8 cellular contexts compared by ENCODE assay signal in the genomic region with DNA sequence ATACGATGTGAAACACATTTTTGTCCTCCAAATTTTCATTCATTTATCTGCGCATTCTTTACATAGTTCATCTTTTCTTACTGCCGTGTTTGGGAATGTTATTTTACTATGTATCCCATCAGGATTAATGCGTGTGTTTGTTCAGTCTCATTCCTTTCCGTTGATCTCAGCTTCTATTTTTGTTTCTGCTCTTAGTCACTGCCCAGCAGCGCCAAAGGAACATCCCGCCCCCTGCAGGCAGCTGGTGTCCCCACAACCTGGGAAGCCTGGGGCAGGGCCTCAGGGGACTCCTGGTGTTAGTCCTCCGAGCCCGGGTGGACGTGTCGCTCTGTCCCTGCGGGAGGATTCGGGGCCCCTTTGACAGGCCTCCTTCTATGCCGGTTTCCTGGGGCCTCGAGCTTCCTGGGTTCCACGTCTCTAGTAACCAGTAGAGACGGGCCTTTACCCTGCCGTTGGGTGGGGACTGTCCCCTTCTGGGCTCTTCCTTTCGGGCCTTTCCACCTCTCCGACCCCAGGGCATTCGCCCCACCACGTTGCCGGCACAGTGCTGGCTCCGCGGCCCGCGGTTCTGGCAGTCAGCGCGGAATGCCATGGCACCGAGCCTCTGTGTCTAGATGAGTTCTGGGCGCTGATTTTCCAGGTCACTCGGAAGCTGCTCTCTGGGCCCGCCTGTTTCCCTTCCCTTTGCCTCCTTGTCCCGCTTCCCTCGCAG. TPM values are rescaled to one million over a fixed set of nuclear protein-coding genes. Genes with fewer than 3 reads are reported as not detected.
A peak's percentile ranks its signal among the peaks of the same experiment; 100 is the strongest.
DNase-seq lines count a peak whose midpoint lies in the region; ATAC-seq, FAIRE-seq and TF ChIP-seq lines count a peak whose summit lies in the region.

No MANE protein-coding gene starts in this region.

- H3K36me3 ChIP-seq in GM06990 (ENCODE audit: control insufficient read depth, insufficient read depth, low read length) = no peaks in the 10 kb centered on the region
- no peaks in the 10 kb centered on the region for H3K36me3 ChIP-seq in pancreas
- H3K36me3 ChIP-seq in tibial artery = no peaks in the 10 kb centered on the region

- peak overlapping the region; percentile 95 for H3K27ac Mint-ChIP-seq in activated naive CD8-positive, alpha-beta T cell treated with anti-CD3 and anti-CD28 coated beads, Interleukin-2, amount 10 ng/mL, durations not matched to agents 7 days and 5 days

- peak; percentile 61 for FAIRE-seq in pancreas (lab: Jason Lieb, UNC)

- no peaks in the 10 kb centered on the region for H3K27me3 Mint-ChIP-seq in activated naive CD8-positive, alpha-beta T cell treated with anti-CD3 and anti-CD28 coated beads, Interleukin-2, amount 10 ng/mL, durations not matched to agents 7 days and 5 days

- H3K4me1 ChIP-seq in pancreas (peaks cover 4 to 14% (median 5%) of the 10 kb centered on the region in 3 donors), tibial artery (peaks cover 0 to 35% (median 19%) of the 10 kb centered on the region in 4 donors)

- H3K27ac ChIP-seq in pancreas (peak overlapping the region; percentile 90 to 98 (median 95)), tibial artery (peak overlapping the region; percentile 88 to 93)

- H3K9me3 ChIP-seq in pancreas (no peaks in the 10 kb centered on the region), tibial artery (no peaks in the 10 kb centered on the region)

- peaks cover 21% of the 10 kb centered on the region for H3K4me1 Mint-ChIP-seq in activated naive CD8-positive, alpha-beta T cell treated with anti-CD3 and anti-CD28 coated beads, Interleukin-2, amount 10 ng/mL, durations not matched to agents 7 days and 5 days

- ATAC-seq in activated naive CD8-positive, alpha-beta T cell treated with anti-CD3 and anti-CD28 coated beads, Interleukin-2, amount 10 ng/mL, durations not matched to agents 7 days and 5 days (ENCODE audit: low read depth) = peak; percentile 65
- peak; percentile 93 for ATAC-seq in Right ventricle myocardium inferior
- ATAC-seq in pancreas = peak; percentile 89 to 95 (median 90)

- POLR2A ChIA-PET in activated naive CD8-positive, alpha-beta T cell treated with anti-CD3 and anti-CD28 coated beads, Interleukin-2, amount 10 ng/mL, durations not matched to agents 7 days and 5 days (lab: Charles Lee) = interaction anchor here (0.5 to 2.5 kb wide), 11 partner anchors 12 to 694 kb away, joined by 3 to 23 read pairs (median 5); a partner anchor contains a TSS

- 1% methylated on average over 35 of the region's 35 CpGs for WGBS in pancreas, 2 donors

- H3K4me3 Mint-ChIP-seq in activated naive CD8-positive, alpha-beta T cell treated with anti-CD3 and anti-CD28 coated beads, Interleukin-2, amount 10 ng/mL, durations not matched to agents 7 days and 5 days = peak overlapping the region; percentile 90

- H3K27me3 ChIP-seq in GM06990 (replicated peaks; ENCODE audit: control insufficient read depth, insufficient read depth, low read length) (no peaks in the 10 kb centered on the region), pancreas (no peaks in the 10 kb centered on the region), tibial artery (no peaks in the 10 kb centered on the region)

- DNase-seq in GM06990 (ENCODE audit: extremely low read depth, insufficient read length) (peak; percentile 88), HFF-Myc (ENCODE audit: extremely low read depth, low read depth) (peak; percentile 97), NCI-H1048 (lab: John Stamatoyannopoulos, UW) (peak; percentile 66), SKM-1 treated with dmso at 0.1 percent for 144 hours (lab: John Stamatoyannopoulos, UW; ENCODE audit: unreplicated experiment) (peak; percentile 86), Right ventricle myocardium inferior (ENCODE audit: missing footprints) (peak; percentile 96), pancreas (peak; percentile 93 to 96 (median 96)), tibial artery (peak; percentile 93 to 97)
- peak; percentile 89 for DNase-seq in activated naive CD8-positive, alpha-beta T cell treated with anti-CD3 and anti-CD28 coated beads, Interleukin-2, amount 10 ng/mL, durations not matched to agents 7 days and 5 days

- TF ChIP-seq CTCF in GM06990 (IDR thresholded peaks at IDR 0.05; ENCODE audit: insufficient read depth, low read length, poor library complexity, severe bottlenecking) (peak; percentile 96), HFF-Myc (IDR thresholded peaks at IDR 0.05; ENCODE audit: low read depth, low read length, missing control alignments) (peak; percentile 98), pancreas (IDR thresholded peaks at IDR 0.05) (peak; percentile 87 to 92 (median 90)), tibial artery (IDR thresholded peaks at IDR 0.05) (peak; percentile 91 to 92)

- intact Hi-C loops in Right ventricle myocardium inferior (cut with DNase I) = loop anchor here (2.0 to 5.0 kb wide), 5 partner anchors 38 to 694 kb away; a partner anchor contains a TSS
- intact Hi-C loops in pancreas (cut with DNase I) = loop anchor here in 1 of 3 donors (5.0 kb wide), 2 partner anchors 76 to 134 kb away; no protein-coding TSS in a partner anchor
- intact Hi-C loops in tibial artery (cut with DNase I; ENCODE audit: low total_unique reads) = loop anchor here (5.0 kb wide), 1 partner anchor 36 kb away; no protein-coding TSS in a partner anchor

- H3K4me3 ChIP-seq in GM06990 (replicated peaks; ENCODE audit: low read depth, low read length) (peak overlapping the region; percentile 53), HFF-Myc (replicated peaks; ENCODE audit: low read depth, low read length) (peak overlapping the region; percentile 43), pancreas (peak overlapping the region; percentile 1 to 45 (median 34)), tibial artery (peak overlapping the region; percentile 50 to 55)

- H3K36me3 Mint-ChIP-seq in activated naive CD8-positive, alpha-beta T cell treated with anti-CD3 and anti-CD28 coated beads, Interleukin-2, amount 10 ng/mL, durations not matched to agents 7 days and 5 days = peaks cover 3% of the 10 kb centered on the region

- no peaks in the 10 kb centered on the region for H3K9me3 Mint-ChIP-seq in activated naive CD8-positive, alpha-beta T cell treated with anti-CD3 and anti-CD28 coated beads, Interleukin-2, amount 10 ng/mL, durations not matched to agents 7 days and 5 days

RNA-seq across cellular contexts. Expression of a gene that starts 39.8 kb away (rescaled TPM):
- total RNA-seq in activated naive CD8-positive, alpha-beta T cell treated with anti-CD3 and anti-CD28 coated beads, Interleukin-2, amount 10 ng/mL, durations not matched to agents 7 days and 5 days = 10 to 100 TPM; 47.8 to 50.5 TPM
- total RNA-seq in Right ventricle myocardium inferior (40.1 TPM), pancreas (10 to 100 TPM in 1 of 6 donors, 1 to 10 TPM in 5; 4.2 to 10.7 (median 6.2) TPM)
- polyA plus RNA-seq in pancreas = 1 to 10 TPM; 2.6 to 7.8 TPM

RNA-seq across cellular contexts. Expression of a gene that starts 50.6 kb away (rescaled TPM):
- total RNA-seq in activated naive CD8-positive, alpha-beta T cell treated with anti-CD3 and anti-CD28 coated beads, Interleukin-2, amount 10 ng/mL, durations not matched to agents 7 days and 5 days = 10 to 100 TPM in 1 of 2 experiments, 1 to 10 TPM in 1; 9.4 to 10.6 TPM
- total RNA-seq in Right ventricle myocardium inferior (22.6 TPM), pancreas (10 to 100 TPM in 4 of 6 donors, 1 to 10 TPM in 2; 9.2 to 22.3 (median 11.9) TPM)
- 1 to 10 TPM; 4.8 to 8.3 TPM for polyA plus RNA-seq in pancreas

Comparison
In these comparisons a context has a peak if more than half of its experiments do, and no peak if none do; other contexts are left out.
1. Peak in every context shown above with its lines: DNase-seq, ATAC-seq, H3K4me3 ChIP-seq and H3K27ac ChIP-seq.